16 cellular contexts compared by ENCODE assay signal in genomic region chrX:42530027-42530426, GRCh38.
DNase-seq lines count a peak whose midpoint lies in the region; ATAC-seq, FAIRE-seq and TF ChIP-seq lines count a peak whose summit lies in the region.
"Had no signal": no experiment of that assay in that cellular context is flagged by ENCODE, and none has a peak within 500 bp of the region (broad histone marks: within the 10 kb centered on the region; RNA-seq: fewer than 3 reads in every experiment).

No MANE protein-coding gene starts in this region.

- WGBS in small intestine, 3 donors = 53 to 65% (median 64%) methylated on average over 1 of the region's 1 CpG

- ATAC-seq in RWPE2 (ENCODE audit: low read depth) = peak; percentile 85
- no peak for ATAC-seq in GM18867 (IDR thresholded peaks at IDR 0.05; ENCODE audit: unreplicated experiment)

- peak; percentile 23 for TF ChIP-seq CTCF in RWPE2 (IDR thresholded peaks at IDR 0.05; ENCODE audit: poor library complexity, severe bottlenecking)

- H3K36me3 ChIP-seq in RWPE2 (ENCODE audit: low read depth) (no peaks in the 10 kb centered on the region), small intestine (ENCODE audit: control insufficient read depth in 2 of 2, insufficient read depth in 2 of 2, low read length in 2 of 2) (no peaks in the 10 kb centered on the region)
- H3K36me3 ChIP-seq: ovary, SJSA1, WERI-Rb-1 had no signal

- H3K27me3 ChIP-seq in RWPE2 (ENCODE audit: insufficient read depth, poor library complexity, severe bottlenecking) (no peaks in the 10 kb centered on the region), small intestine (ENCODE audit: control insufficient read depth in 2 of 2, insufficient read depth in 2 of 2, low read length in 2 of 2) (no peaks in the 10 kb centered on the region)
- H3K27me3 ChIP-seq: ovary, SJSA1 had no signal

- H3K4me3 ChIP-seq in RWPE2 (ENCODE audit: severe bottlenecking) (no peak overlapping the region), small intestine (ENCODE audit: low read depth in 1 of 2, low read length in 2 of 2) (no peak overlapping the region)
- H3K4me3 ChIP-seq: lung, ovary, SJSA1 had no signal

- DNase-seq in DMS53 (lab: John Stamatoyannopoulos, UW) = peak; percentile 14
- no peak for DNase-seq in DMS53 treated with DMSO at 0.1 percent for 48 hours (lab: John Stamatoyannopoulos, UW; ENCODE audit: unreplicated experiment)
- no peak for DNase-seq in RWPE2 (ENCODE audit: low spot score)
- peak; percentile 15 for DNase-seq in fibroblast of gingiva (ENCODE audit: low read depth)
- peak; percentile 36 for DNase-seq in small intestine
- no peak for DNase-seq in hypothalamus (lab: John Stamatoyannopoulos, UW)
- DNase-seq in cerebellar cortex (ENCODE audit: low spot score) = no peak
- DNase-seq: anterior cingulate cortex, NCI-H1436, NCI-H82, ovary, WERI-Rb-1 had no signal

- no peaks in the 10 kb centered on the region for H3K9me3 ChIP-seq in RWPE2 (ENCODE audit: severe bottlenecking)
- no peaks in the 10 kb centered on the region for H3K9me3 ChIP-seq in small intestine (ENCODE audit: control insufficient read depth, low read depth)
- H3K9me3 ChIP-seq: ovary, SJSA1 had no signal

- FAIRE-seq in small intestine (lab: Jason Lieb, UNC) = no peak

- no peaks in the 10 kb centered on the region for H3K4me1 ChIP-seq in RWPE2 (ENCODE audit: insufficient read depth, poor library complexity, severe bottlenecking)
- no peaks in the 10 kb centered on the region for H3K4me1 ChIP-seq in small intestine (ENCODE audit: control insufficient read depth in 2 of 2, insufficient read depth in 1 of 2, low read depth in 1 of 2, low read length in 1 of 2)
- H3K4me1 ChIP-seq: SJSA1 had no signal

- H3K27ac ChIP-seq in RWPE2 (ENCODE audit: poor library complexity, severe bottlenecking) (no peak overlapping the region), small intestine (ENCODE audit: low read depth in 1 of 2, low read length in 1 of 2) (no peak overlapping the region)
- H3K27ac ChIP-seq: 22Rv1, ovary, SJSA1, WERI-Rb-1 had no signal

Comparison
In these comparisons a context has a peak if more than half of its experiments do, and no peak if none do; other contexts are left out.
1. DNase-seq: peak in DMS53 (single experiment), fibroblast of gingiva (single experiment) and small intestine (single experiment); none in DMS53 treated with DMSO at 0.1 percent for 48 hours (single experiment), RWPE2 (single experiment), hypothalamus (0 of 51) and cerebellar cortex (single experiment).